Comparison of ENCODE assay signal across 11 cellular contexts in the genomic region with DNA sequence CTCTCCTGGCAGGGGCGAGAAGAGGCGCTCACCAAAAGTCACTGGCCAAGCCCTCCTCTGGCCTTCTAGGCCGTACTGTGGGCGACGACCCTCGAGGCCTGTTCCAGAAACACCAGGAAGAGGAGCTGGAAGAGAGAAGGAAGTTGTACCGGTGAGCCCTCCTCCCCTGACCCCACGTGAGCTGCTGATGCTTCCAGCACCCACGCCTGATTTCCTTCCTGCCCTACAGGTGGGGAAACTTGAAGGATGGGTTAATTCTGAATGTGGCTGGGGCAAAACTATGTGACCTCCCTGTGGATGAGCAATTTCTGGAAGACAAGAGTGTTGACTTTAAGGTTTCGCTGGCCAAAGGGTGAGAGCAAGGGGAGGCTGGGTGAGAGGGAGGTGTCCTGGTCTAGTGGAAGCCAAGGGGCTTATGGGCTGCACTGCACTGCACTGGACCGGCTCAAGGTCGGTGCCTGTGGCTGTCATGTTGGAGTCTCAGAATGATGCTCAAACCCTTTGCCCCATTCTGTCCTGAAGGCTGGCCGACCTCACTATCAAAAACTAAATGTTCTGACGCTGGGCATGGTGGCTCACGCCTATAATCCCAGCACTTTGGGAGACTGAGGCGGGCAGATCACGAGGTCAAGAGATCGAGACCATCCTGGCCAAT. TPM values are rescaled to one million over a fixed set of nuclear protein-coding genes. Genes with fewer than 3 reads are reported as not detected.
DNase-seq lines count a peak whose midpoint lies in the region; ATAC-seq, FAIRE-seq and TF ChIP-seq lines count a peak whose summit lies in the region.
"Had no signal": no experiment of that assay in that cellular context is flagged by ENCODE, and none has a peak within 500 bp of the region (broad histone marks: within the 10 kb centered on the region; RNA-seq: fewer than 3 reads in every experiment).

No MANE protein-coding gene starts in this region.

- H3K27me3 ChIP-seq in NT2/D1 (ENCODE audit: insufficient read depth, insufficient read length) (peaks cover 65% of the 10 kb centered on the region), endodermal cell (ENCODE audit: control insufficient read depth, insufficient read depth, low read length, poor library complexity, severe bottlenecking) (peaks cover 55% of the 10 kb centered on the region), osteoblast (ENCODE audit: insufficient read depth, low read length) (peaks cover 66% of the 10 kb centered on the region)

- no peaks in the 10 kb centered on the region for H3K9me3 Mint-ChIP-seq in endodermal cell

- no peak overlapping the region for H3K27ac ChIP-seq in endodermal cell (ENCODE audit: low read depth, low read length)
- no peak overlapping the region for H3K27ac ChIP-seq in osteoblast (ENCODE audit: low read depth, low read length)
- H3K27ac ChIP-seq in coronary artery = no peak overlapping the region

- H3K4me1 Mint-ChIP-seq in endodermal cell = peaks cover 20% of the 10 kb centered on the region

- peaks cover 74% of the 10 kb centered on the region for H3K27me3 Mint-ChIP-seq in endodermal cell (ENCODE audit: insufficient read depth)

- no peaks in the 10 kb centered on the region for H3K36me3 Mint-ChIP-seq in endodermal cell (ENCODE audit: low read depth)

- peak overlapping the region; percentile 12 for H3K4me3 ChIP-seq in NT2/D1 (ENCODE audit: insufficient read length, low read depth)
- H3K4me3 ChIP-seq in endodermal cell (ENCODE audit: low read length) = peak overlapping the region; percentile 74
- no peak overlapping the region for H3K4me3 ChIP-seq in osteoblast (ENCODE audit: insufficient read depth, low read length)
- no peak overlapping the region for H3K4me3 ChIP-seq in coronary artery

- H3K4me1 ChIP-seq in NT2/D1 (ENCODE audit: insufficient read depth, insufficient read length) (peaks cover 4% of the 10 kb centered on the region), endodermal cell (ENCODE audit: control insufficient read depth, insufficient read depth, low read length) (no peaks in the 10 kb centered on the region), osteoblast (ENCODE audit: insufficient read depth, low read length) (no peaks in the 10 kb centered on the region)

- no peak overlapping the region for H3K27ac Mint-ChIP-seq in endodermal cell

- H4K20me1 ChIP-seq in osteoblast (ENCODE audit: insufficient read depth, low read length) = no peaks in the 10 kb centered on the region

- no peak overlapping the region for H3K4me2 ChIP-seq in osteoblast (ENCODE audit: insufficient read depth, low read length)

- DNase-seq in GM12891 (ENCODE audit: insufficient read length, low spot score) (no peak), NT2/D1 (ENCODE audit: low read depth, low spot score) (no peak), endodermal cell (no peak), osteoblast (ENCODE audit: insufficient read length, low spot score, missing footprints) (peak; percentile 31), inferior parietal cortex (ENCODE audit: extremely low spot score) (no peak), coronary artery (ENCODE audit: low spot score) (no peak), NCI-H2029 (lab: John Stamatoyannopoulos, UW) (no peak)
- DNase-seq: foreskin melanocyte, NCI-H1694 had no signal

- WGBS in endodermal cell (ENCODE audit: insufficient coverage in 1 of 2, insufficient read length in 1 of 2), 2 experiments = 82 to 93% methylated on average over 9 to 18 of the region's 18 CpGs

- H3K36me3 ChIP-seq in NT2/D1 (ENCODE audit: insufficient read depth, insufficient read length, low read length) (no peaks in the 10 kb centered on the region), endodermal cell (ENCODE audit: control insufficient read depth, insufficient read depth, low read length) (no peaks in the 10 kb centered on the region), osteoblast (ENCODE audit: insufficient read depth, low read length) (no peaks in the 10 kb centered on the region)

- peak overlapping the region; percentile 63 for H3K4me3 Mint-ChIP-seq in endodermal cell

- ATAC-seq in GM21723 (IDR thresholded peaks at IDR 0.05; ENCODE audit: unreplicated experiment) = no peak

- no peak for TF ChIP-seq POLR2A in GM12891 (IDR thresholded peaks at IDR 0.05; ENCODE audit: low read depth, low read length)

- H3K9ac ChIP-seq in NT2/D1 (ENCODE audit: insufficient read length, low read depth) (no peak overlapping the region), endodermal cell (ENCODE audit: extremely low read depth, low read length, poor library complexity, severe bottlenecking) (no peak overlapping the region)

- peak; percentile 75 for FAIRE-seq in GM12891 (lab: Jason Lieb, UNC)

- H3K79me2 ChIP-seq in osteoblast (ENCODE audit: insufficient read depth, low read length) = no peaks in the 10 kb centered on the region

- no peaks in the 10 kb centered on the region for H3K9me3 ChIP-seq in NT2/D1 (ENCODE audit: insufficient read depth, low read length)
- no peaks in the 10 kb centered on the region for H3K9me3 ChIP-seq in endodermal cell (ENCODE audit: control insufficient read depth, low read length)
- no peaks in the 10 kb centered on the region for H3K9me3 ChIP-seq in osteoblast (ENCODE audit: low read depth, low read length)

- no peak overlapping the region for H2AFZ ChIP-seq in osteoblast (ENCODE audit: low read length)

- no peak for TF ChIP-seq CTCF in endodermal cell (conservative IDR thresholded peaks at IDR 0.05)
- TF ChIP-seq CTCF in osteoblast (IDR thresholded peaks at IDR 0.05; ENCODE audit: extremely low read depth, low read depth, low read length) = no peak
- TF ChIP-seq CTCF in coronary artery (IDR thresholded peaks at IDR 0.05) = no peak

TF ChIP-seq in GM12891, 5 proteins besides CTCF, POLR2A, EP300 and RAD21:
- no peak for TF ChIP-seq SPI1 (IDR thresholded peaks at IDR 0.05; ENCODE audit: low read depth, low read length)
- no peak for TF ChIP-seq TAF1 (IDR thresholded peaks at IDR 0.05; ENCODE audit: low read depth, low read length)
- no peak for TF ChIP-seq PAX5 (IDR thresholded peaks at IDR 0.05; ENCODE audit: insufficient read depth, low read length, severe bottlenecking)
- no peak for TF ChIP-seq POU2F2 (IDR thresholded peaks at IDR 0.05; ENCODE audit: low read depth, low read length)
- no peak for TF ChIP-seq POLR2AphosphoS5 (IDR thresholded peaks at IDR 0.05; ENCODE audit: low read depth, low read length)

RNA-seq across cellular contexts. Expression of gene C17orf100, which starts 6.2 kb away (rescaled TPM):
- 2.9 TPM for polyA plus RNA-seq in GM12891 (2012; ENCODE audit: low read depth, missing spikeins)
- total RNA-seq in endodermal cell (1 to 10 TPM; 2.7 to 3.0 TPM), osteoblast (0.29 and 0.72 TPM in 2 replicates)
- polyA plus RNA-seq in endodermal cell (2013, experiment 1 of 2) = 5.2 TPM
- 4.6 TPM for polyA plus RNA-seq in endodermal cell (2013, experiment 2 of 2)

RNA-seq across cellular contexts. Expression of gene MED31, which starts 6.4 kb away (rescaled TPM):
- 20.9 TPM for polyA plus RNA-seq in GM12891 (2012; ENCODE audit: low read depth, missing spikeins)
- total RNA-seq in endodermal cell = 10 to 100 TPM; 12.8 to 16.6 TPM
- 25.6 TPM for polyA plus RNA-seq in endodermal cell (2013, experiment 1 of 2)
- 22.8 TPM for polyA plus RNA-seq in endodermal cell (2013, experiment 2 of 2)
- 5.4 and 9.1 TPM in 2 replicates for total RNA-seq in osteoblast

RNA-seq across cellular contexts. Expression of gene TXNDC17, which starts 16.9 kb away (rescaled TPM):
- 232 TPM for polyA plus RNA-seq in GM12891 (2012; ENCODE audit: low read depth, missing spikeins)
- total RNA-seq in endodermal cell (100 to 1,000 TPM; 135 to 151 TPM), osteoblast (70.6 and 79.0 TPM in 2 replicates)
- 175 TPM for polyA plus RNA-seq in endodermal cell (2013, experiment 1 of 2)
- 166 TPM for polyA plus RNA-seq in endodermal cell (2013, experiment 2 of 2)

RNA-seq across cellular contexts. Expression of gene KIAA0753, which starts 17.2 kb away (rescaled TPM):
- polyA plus RNA-seq in GM12891 (2012; ENCODE audit: low read depth, missing spikeins) = 10.3 TPM
- total RNA-seq in endodermal cell (10 to 100 TPM; 37.2 to 50.1 TPM), osteoblast (17.0 and 23.6 TPM in 2 replicates)
- polyA plus RNA-seq in endodermal cell (2013, experiment 1 of 2) = 23.3 TPM
- 24.5 TPM for polyA plus RNA-seq in endodermal cell (2013, experiment 2 of 2)

RNA-seq across cellular contexts. Expression of gene SLC13A5, which starts 55.4 kb away (rescaled TPM):
- polyA plus RNA-seq in GM12891 (2012; ENCODE audit: low read depth, missing spikeins) = 0.05 TPM
- total RNA-seq in endodermal cell (1 to 10 TPM; 3.9 to 8.4 TPM), osteoblast (not detected in 2 replicates)
- 1.5 TPM for polyA plus RNA-seq in endodermal cell (2013, experiment 1 of 2)
- 0.66 TPM for polyA plus RNA-seq in endodermal cell (2013, experiment 2 of 2)
- total RNA-seq: RPMI7951 had no signal

Comparison
In these comparisons a context has a peak if more than half of its experiments do, and no peak if none do; other contexts are left out.
1. H3K4me3 ChIP-seq: peak in NT2/D1 (single experiment) and endodermal cell (single experiment); none in osteoblast (single experiment) and coronary artery (single experiment).